31 cellular contexts compared by ENCODE assay signal in genomic region chr13:71829542-71829941, GRCh38. TPM values are rescaled to one million over a fixed set of nuclear protein-coding genes. Genes with fewer than 3 reads are reported as not detected.
"Had no signal": no experiment of that assay in that cellular context is flagged by ENCODE, and none has a peak within 500 bp of the region (broad histone marks: within the 10 kb centered on the region; RNA-seq: fewer than 3 reads in every experiment).

No MANE protein-coding gene starts in this region.

- ATAC-seq: activated CD8-positive, alpha-beta T cell treated with anti-CD3 and anti-CD28 coated beads for 36 hours; activated T-cell treated with anti-CD3 and anti-CD28 coated beads, Interleukin-2, amount 50 U/mL, for 4 hours; activated T-helper 17 cell treated with anti-CD3 and anti-CD28 coated beads, Interleukin-2, amount 50 U/mL, for 72 hours; effector memory CD8-positive, alpha-beta T cell; esophagus mucosa; heart left ventricle; left lobe of liver; lower lobe of right lung; natural killer cell treated with Interleukin-12 subunit alpha and Interleukin-12 subunit beta and Interleukin-15 and Interleukin-18, amount 100 ng/mL, for 72 hours; pancreas; sciatic nerve; stimulated activated naive CD8-positive, alpha-beta T cell treated with anti-CD3 and anti-CD28 coated beads, Interleukin-15, Interleukin-2, amounts not matched to agents 100 U/mL and 50 U/mL, for 24 hours had no signal

- DNase-seq: activated B cell treated with CpG ODN at 0.5 μM for 24 hours; activated CD4-positive, alpha-beta T cell treated with anti-CD3 and anti-CD28 coated beads, Interleukin-2, amount 50 U/mL, for 1 hour; activated CD8-positive, alpha-beta T cell treated with anti-CD3 and anti-CD28 coated beads for 36 hours; activated gamma-delta T cell treated with Interleukin-2 at 50 U/mL for 16 hours; activated naive CD4-positive, alpha-beta T cell treated with anti-CD3 and anti-CD28 coated beads, Interleukin-2, amount 50 U/mL, for 16 hours; activated T-cell treated with anti-CD3 and anti-CD28 coated beads, Interleukin-2, amount 50 U/mL, for 4 hours; amniotic stem cell; brain microvascular endothelial cell; cortex of kidney; effector memory CD8-positive, alpha-beta T cell; foreskin fibroblast; heart left ventricle; hypothalamus; immature natural killer cell; kidney; lower lobe of right lung; mesenchymal stem cell; pancreas; retina; stimulated activated CD4-positive, alpha-beta T cell treated with anti-CD3 and anti-CD28 coated beads, Interleukin-12 subunit alpha, Interleukin-12 subunit beta, amount 100 ng/mL, for 4 hours; stimulated activated CD4-positive, alpha-beta T cell treated with anti-CD3 and anti-CD28 coated beads, Interleukin-4, amount 100 ng/mL, for 1 hour; stimulated activated naive CD8-positive, alpha-beta T cell treated with anti-CD3 and anti-CD28 coated beads, Interleukin-15, Interleukin-2, amounts not matched to agents 100 U/mL and 50 U/mL, for 24 hours; testis; transverse colon had no signal

- H3K9me3 ChIP-seq: lower lobe of right lung, pancreas, prostate gland, testis, transverse colon had no signal

- H3K4me3 ChIP-seq: heart left ventricle, lower lobe of right lung, pancreas, prostate gland, skin epidermis, testis, transverse colon had no signal

- H3K4me3 Mint-ChIP-seq: activated B cell treated with CpG ODN at 0.5 μM for 24 hours; activated CD8-positive, alpha-beta T cell treated with anti-CD3 and anti-CD28 coated beads for 36 hours; activated T-cell treated with anti-CD3 and anti-CD28 coated beads, Interleukin-2, amount 50 U/mL, for 4 hours; activated T-helper 17 cell treated with anti-CD3 and anti-CD28 coated beads, Interleukin-2, amount 50 U/mL, for 72 hours; effector memory CD8-positive, alpha-beta T cell had no signal

- H3K36me3 ChIP-seq: brain microvascular endothelial cell, heart left ventricle, lower lobe of right lung, pancreas, prostate gland, transverse colon had no signal

- H3K27me3 ChIP-seq: brain microvascular endothelial cell, heart left ventricle, testis, transverse colon had no signal

- H3K36me3 Mint-ChIP-seq: immature natural killer cell; natural killer cell treated with Interleukin-12 subunit alpha and Interleukin-12 subunit beta and Interleukin-15 and Interleukin-18, amount 100 ng/mL, for 72 hours had no signal

- H3K27me3 Mint-ChIP-seq: activated B cell treated with CpG ODN at 0.5 μM for 24 hours; activated CD8-positive, alpha-beta T cell treated with anti-CD3 and anti-CD28 coated beads for 36 hours; effector memory CD8-positive, alpha-beta T cell; natural killer cell treated with Interleukin-12 subunit alpha and Interleukin-12 subunit beta and Interleukin-15 and Interleukin-18, amount 100 ng/mL, for 72 hours had no signal

- H3K27ac Mint-ChIP-seq: activated B cell treated with CpG ODN at 0.5 μM for 24 hours; activated CD8-positive, alpha-beta T cell treated with anti-CD3 and anti-CD28 coated beads for 36 hours; activated T-helper 17 cell treated with anti-CD3 and anti-CD28 coated beads, Interleukin-2, amount 50 U/mL, for 72 hours; effector memory CD8-positive, alpha-beta T cell; immature natural killer cell had no signal

- H3K4me1 Mint-ChIP-seq: activated B cell treated with CpG ODN at 0.5 μM for 24 hours; activated T-helper 17 cell treated with anti-CD3 and anti-CD28 coated beads, Interleukin-2, amount 50 U/mL, for 72 hours had no signal

- H3K9me3 Mint-ChIP-seq: activated B cell treated with CpG ODN at 0.5 μM for 24 hours; activated CD8-positive, alpha-beta T cell treated with anti-CD3 and anti-CD28 coated beads for 36 hours; activated T-cell treated with anti-CD3 and anti-CD28 coated beads, Interleukin-2, amount 50 U/mL, for 4 hours; natural killer cell treated with Interleukin-12 subunit alpha and Interleukin-12 subunit beta and Interleukin-15 and Interleukin-18, amount 100 ng/mL, for 72 hours had no signal

- H3K4me1 ChIP-seq: lower lobe of right lung, pancreas, prostate gland, testis, transverse colon had no signal

RNA-seq across cellular contexts. Expression of gene DACH1, which starts 37.5 kb away (rescaled TPM):
- total RNA-seq: activated B cell treated with CpG ODN at 0.5 μM for 24 hours; activated CD8-positive, alpha-beta T cell treated with anti-CD3 and anti-CD28 coated beads for 36 hours; activated T-helper 17 cell treated with anti-CD3 and anti-CD28 coated beads, Interleukin-2, amount 50 U/mL, for 72 hours had no signal
